In the genomic region with DNA sequence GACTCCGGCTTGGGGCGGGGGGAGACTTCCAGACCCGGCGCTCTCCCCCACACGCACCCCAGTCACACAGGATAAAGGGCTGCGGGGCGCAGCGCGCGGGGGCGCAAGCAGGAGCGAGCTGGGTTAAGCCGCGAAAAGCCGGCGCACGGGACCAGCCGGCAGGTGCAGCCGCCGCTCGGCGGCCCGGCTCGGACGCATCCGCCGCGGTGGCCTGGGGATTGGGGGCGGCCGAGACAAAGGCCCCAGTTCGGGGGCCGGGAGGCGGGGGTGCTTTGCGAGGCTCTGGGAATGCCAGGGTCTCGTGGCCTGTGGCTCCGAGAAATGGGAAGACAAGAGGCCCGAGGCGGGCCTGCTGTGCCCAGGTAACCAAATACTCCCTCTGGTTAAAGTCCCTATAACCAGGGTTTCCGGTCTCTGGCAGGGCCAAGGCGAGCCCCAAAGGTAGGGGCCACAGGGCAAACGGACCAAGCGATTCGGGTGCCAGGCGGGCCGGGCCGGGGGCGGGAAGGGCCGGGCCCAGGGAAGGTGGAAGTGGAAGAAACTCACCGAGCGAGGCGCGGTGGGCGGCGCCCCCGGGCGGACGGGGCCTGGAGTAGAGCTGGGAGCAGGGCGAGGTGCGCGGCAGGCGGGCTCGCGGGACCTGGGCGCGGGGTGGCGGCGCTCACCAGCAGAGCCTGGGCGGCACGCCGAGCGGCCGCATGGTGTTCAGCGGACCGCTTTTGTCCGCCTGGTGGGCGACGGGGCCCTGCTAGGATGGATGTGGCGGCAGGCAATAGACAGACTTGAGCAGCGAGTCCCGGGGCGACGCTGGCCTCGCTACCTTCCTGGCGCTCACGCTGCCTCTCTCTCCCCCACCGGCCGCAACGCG, we compare ENCODE assay signal across 8 cellular contexts. TPM values are rescaled to one million over a fixed set of nuclear protein-coding genes. Genes with fewer than 3 reads are reported as not detected.
DNase-seq lines count a peak whose midpoint lies in the region; ATAC-seq lines count a peak whose summit lies in the region.

Gene GATA2, minus strand, starts transcription at position 849 of the 868 bp plus-strand sequence. CDS start 6,170 bp downstream, outside the sequence.

- no peaks in the 10 kb centered on the region for H3K9me3 Mint-ChIP-seq in activated CD8-positive, alpha-beta T cell treated with anti-CD3 and anti-CD28 coated beads, Interleukin-2, amount 10 ng/mL, durations not matched to agents 7 days and 5 days (ENCODE audit: insufficient read depth)

- CTCF ChIA-PET in activated CD8-positive, alpha-beta T cell treated with anti-CD3 and anti-CD28 coated beads, Interleukin-2, amount 10 ng/mL, durations not matched to agents 7 days and 5 days (lab: Charles Lee): interaction anchor here (5.7 kb wide), 1 partner anchor 66 kb away, joined by 27 read pairs; no protein-coding TSS in a partner anchor

- ATAC-seq in activated CD8-positive, alpha-beta T cell treated with anti-CD3 and anti-CD28 coated beads, Interleukin-2, amount 10 ng/mL, durations not matched to agents 7 days and 5 days: peak; percentile 28
- ATAC-seq in left colon: peak; percentile 32
- no peak for ATAC-seq in HG03175 (IDR thresholded peaks at IDR 0.05; ENCODE audit: unreplicated experiment)
- ATAC-seq in HG03196 (IDR thresholded peaks at IDR 0.05; ENCODE audit: unreplicated experiment): no peak

- no peaks in the 10 kb centered on the region for H3K36me3 Mint-ChIP-seq in activated CD8-positive, alpha-beta T cell treated with anti-CD3 and anti-CD28 coated beads, Interleukin-2, amount 10 ng/mL, durations not matched to agents 7 days and 5 days (ENCODE audit: low read depth)

- H3K27ac Mint-ChIP-seq in activated CD8-positive, alpha-beta T cell treated with anti-CD3 and anti-CD28 coated beads, Interleukin-2, amount 10 ng/mL, durations not matched to agents 7 days and 5 days: no peak within 1 kb of the TSS

- POLR2A ChIA-PET in activated CD8-positive, alpha-beta T cell treated with anti-CD3 and anti-CD28 coated beads, Interleukin-2, amount 10 ng/mL, durations not matched to agents 7 days and 5 days (lab: Charles Lee): no interaction called here

- peak; percentile 64 for DNase-seq in stimulated activated CD4-positive, alpha-beta T cell treated with anti-CD3 and anti-CD28 coated beads, Interleukin-15, amount 100 ng/mL, for 24 hours
- no peak for DNase-seq in stimulated activated CD4-positive, alpha-beta T cell treated with anti-CD3 and anti-CD28 coated beads, Interleukin-4, amount 100 ng/mL, for 4 hours
- no peak for DNase-seq in activated CD8-positive, alpha-beta T cell treated with anti-CD3 and anti-CD28 coated beads, Interleukin-2, amount 10 ng/mL, durations not matched to agents 7 days and 5 days
- DNase-seq in left colon (no peak), ureter (ENCODE audit: low spot score) (peak; percentile 65), inferior parietal cortex (ENCODE audit: extremely low spot score) (no peak)

- peaks cover 67% of the 10 kb centered on the region for H3K27me3 Mint-ChIP-seq in activated CD8-positive, alpha-beta T cell treated with anti-CD3 and anti-CD28 coated beads, Interleukin-2, amount 10 ng/mL, durations not matched to agents 7 days and 5 days (ENCODE audit: low read depth)

- H3K4me3 Mint-ChIP-seq in activated CD8-positive, alpha-beta T cell treated with anti-CD3 and anti-CD28 coated beads, Interleukin-2, amount 10 ng/mL, durations not matched to agents 7 days and 5 days: no peak within 1 kb of the TSS

- H3K4me1 Mint-ChIP-seq in activated CD8-positive, alpha-beta T cell treated with anti-CD3 and anti-CD28 coated beads, Interleukin-2, amount 10 ng/mL, durations not matched to agents 7 days and 5 days (ENCODE audit: low read depth): peaks cover 22% of the 10 kb centered on the region

- intact Hi-C loops in left colon (cut with DNase I, micrococcal nuclease): loop anchor here in 1 of 2 donors (10.0 kb wide), 1 partner anchor 398 kb away; no protein-coding TSS in a partner anchor

RNA-seq across cellular contexts. Expression of gene GATA2, which starts in this region (rescaled TPM):
- total RNA-seq in activated CD8-positive, alpha-beta T cell treated with anti-CD3 and anti-CD28 coated beads, Interleukin-2, amount 10 ng/mL, durations not matched to agents 7 days and 5 days: not detected
- 1 to 10 TPM; 2.6 to 6.0 TPM for total RNA-seq in left colon
- total RNA-seq in ureter: 57.8 TPM

Comparison
In these comparisons a context has a peak if more than half of its experiments do, and no peak if none do; other contexts are left out.
1. DNase-seq: peak in stimulated activated CD4-positive, alpha-beta T cell treated with anti-CD3 and anti-CD28 coated beads, Interleukin-15, amount 100 ng/mL, for 24 hours (single experiment) and ureter (single experiment); none in stimulated activated CD4-positive, alpha-beta T cell treated with anti-CD3 and anti-CD28 coated beads, Interleukin-4, amount 100 ng/mL, for 4 hours (0 of 2), activated CD8-positive, alpha-beta T cell treated with anti-CD3 and anti-CD28 coated beads, Interleukin-2, amount 10 ng/mL, durations not matched to agents 7 days and 5 days (single experiment), left colon (0 of 2) and inferior parietal cortex (single experiment).
2. Peak in ATAC-seq in activated CD8-positive, alpha-beta T cell treated with anti-CD3 and anti-CD28 coated beads, Interleukin-2, amount 10 ng/mL, durations not matched to agents 7 days and 5 days; RNA of the gene not detected or under 1 TPM.